35 cellular contexts compared by ENCODE assay signal in genomic region chr5:34064656-34065055, GRCh38.
"Had no signal": no experiment of that assay in that cellular context is flagged by ENCODE, and none has a peak within 500 bp of the region (broad histone marks: within the 10 kb centered on the region; RNA-seq: fewer than 3 reads in every experiment).

No MANE protein-coding gene starts in this region.

- H3K36me3 ChIP-seq: MG63 had no signal

- H3K9me3 ChIP-seq: MG63 had no signal

- H3K4me3 ChIP-seq: MG63 had no signal

- DNase-seq: Kasumi-1, MG63, MM.1S, MV-4-11, NCI-H1048, NCI-H1092, NCI-H1092 treated with DMSO at 0.1 percent for 48 hours, NCI-H1105, NCI-H1105 treated with DMSO at 0.1 percent for 48 hours, NCI-H1417, NCI-H1417 treated with DMSO at 0.1 percent for 48 hours, NCI-H1436, NCI-H1436 treated with DMSO at 0.1 percent for 48 hours, NCI-H146, NCI-H1694, NCI-H1694 treated with DMSO at 0.1 percent for 48 hours, NCI-H187, NCI-H187 treated with DMSO at 0.1 percent for 48 hours, NCI-H1930, NCI-H2029, NCI-H2029 treated with DMSO at 0.1 percent for 48 hours, NCI-H2081, NCI-H2081 treated with DMSO at 0.1 percent for 48 hours, NCI-H2107, NCI-H2171, NCI-H2171 treated with DMSO at 0.1 percent for 48 hours, NCI-H2227 treated with DMSO at 0.1 percent for 48 hours, NCI-H226, NCI-H345, NCI-H446, NCI-H446 treated with DMSO at 0.1 percent for 48 hours, NCI-H510A, NCI-H510A treated with DMSO at 0.1 percent for 48 hours, NCI-H524, NCI-H524 treated with DMSO at 0.1 percent for 48 hours had no signal

- H3K27me3 ChIP-seq: MG63 had no signal
